Comparison of ENCODE assay signal across 1 cellular context in genomic region chr22:37676691-37677627, GRCh38.
TF ChIP-seq lines count a peak whose summit lies in the region.

No MANE protein-coding gene starts in this region.

TF ChIP-seq in K562, 482 proteins besides CTCF, POLR2A, EP300 and RAD21 (continued from another document and continues in another):
- 0 out of 2 replicates have a peak, but pooled peaks have one; percentile 43 for TF ChIP-seq TCF7 (IDR thresholded peaks at IDR 0.05; ENCODE audit: borderline replicate concordance)
- TF ChIP-seq HDAC2 (IDR thresholded peaks at IDR 0.05): 0 out of 2 replicates have a peak, but pooled peaks have one; percentile 34
- no peak for TF ChIP-seq ATF4 (CRISPR knock-in tag; IDR thresholded peaks at IDR 0.05)
- peak; percentile 33; the same call in 1 of the 2 replicates for TF ChIP-seq ZFX (CRISPR knock-in tag; IDR thresholded peaks at IDR 0.05)
- peak; percentile 47; the same call in 1 of the 2 replicates for TF ChIP-seq CTBP1 (IDR thresholded peaks at IDR 0.05; ENCODE audit: borderline replicate concordance)
- TF ChIP-seq DMBX1 (CRISPR knock-in tag; IDR thresholded peaks at IDR 0.05; ENCODE audit: borderline replicate concordance): no peak
- peak; percentile 89 for TF ChIP-seq ETV1 (tag; conservative IDR thresholded peaks at IDR 0.05; ENCODE audit: low read depth)
- TF ChIP-seq EP400 (IDR thresholded peaks at IDR 0.05): peak; percentile 60
- peak; percentile 71 to 94 for TF ChIP-seq MAZ (CRISPR knock-in tag; conservative IDR thresholded peaks at IDR 0.05 in 1 of 2, IDR thresholded peaks at IDR 0.05 in 1 of 2)
- TF ChIP-seq SRSF7 (optimal IDR thresholded peaks at IDR 0.05; ENCODE audit: low read depth, low read length): no peak
- TF ChIP-seq MGA (IDR thresholded peaks at IDR 0.05): peak; percentile 80
- TF ChIP-seq ZNF444 (CRISPR knock-in tag; IDR thresholded peaks at IDR 0.05): peak; percentile 53
- TF ChIP-seq RNF2 (IDR thresholded peaks at IDR 0.05): peak; percentile 70; the same call in 1 of the 2 replicates
- TF ChIP-seq CREB1 (IDR thresholded peaks at IDR 0.05): peak; percentile 44; the same call in 1 of the 2 replicates
- TF ChIP-seq CREB1 (CRISPR knock-in tag; IDR thresholded peaks at IDR 0.05): peak; percentile 68; the same call in 1 of the 2 replicates
- TF ChIP-seq ZNF140 (CRISPR knock-in tag; IDR thresholded peaks at IDR 0.05): no peak
- no peak for TF ChIP-seq TAL1 (IDR thresholded peaks at IDR 0.05)
- TF ChIP-seq KDM4B (IDR thresholded peaks at IDR 0.05; ENCODE audit: borderline replicate concordance in 2 of 2, low read depth in 1 of 2): peak in 1 of 2 experiments; percentile 78; a peak in 2 of 4 replicates
- TF ChIP-seq FOXK2 (conservative IDR thresholded peaks at IDR 0.05 in 1 of 2, IDR thresholded peaks at IDR 0.05 in 1 of 2; ENCODE audit: low read depth in 2 of 2): 0 out of 4 replicates have a peak, but pooled peaks have one; percentile 25 to 34
- TF ChIP-seq POLR2G (IDR thresholded peaks at IDR 0.05; ENCODE audit: low read depth, low read length): peak; percentile 74
- peak in 1 of 3 experiments; percentile 63; a peak in 1 of 6 replicates for TF ChIP-seq ZBTB11 (CRISPR knock-in tag; IDR thresholded peaks at IDR 0.05)
- peak; percentile 92 for TF ChIP-seq TAF9B (IDR thresholded peaks at IDR 0.05; ENCODE audit: partially characterized antibody)
- TF ChIP-seq ATF7 (IDR thresholded peaks at IDR 0.05): peak; percentile 42; the same call in 1 of the 2 replicates
- TF ChIP-seq KDM5B (IDR thresholded peaks at IDR 0.05; ENCODE audit: insufficient replicate concordance, low read depth, low read length): no peak
- 0 out of 4 replicates have a peak, but pooled peaks of 1 of the 2 experiments have one; percentile 17 for TF ChIP-seq UBTF (IDR thresholded peaks at IDR 0.05; ENCODE audit: borderline replicate concordance in 1 of 2, low read depth in 2 of 2, low read length in 2 of 2)
- peak; percentile 28; the same call in 1 of the 2 replicates for TF ChIP-seq PHF8 (IDR thresholded peaks at IDR 0.05; ENCODE audit: borderline replicate concordance, low read length)
- peak; percentile 73 for TF ChIP-seq CXXC5 (CRISPR knock-in tag; IDR thresholded peaks at IDR 0.05)
- TF ChIP-seq PTRF (tag; IDR thresholded peaks at IDR 0.05): no peak
- peak; percentile 74 for TF ChIP-seq HMGN3 (IDR thresholded peaks at IDR 0.05; ENCODE audit: borderline replicate concordance, extremely low read depth, insufficient read length, low read depth, low read length)
- peak; percentile 93 for TF ChIP-seq JUND (IDR thresholded peaks at IDR 0.05; ENCODE audit: borderline replicate concordance, low read depth, low read length)
- peak; percentile 87; the same call in 1 of the 3 replicates for TF ChIP-seq JUND (tag; IDR thresholded peaks at IDR 0.05; ENCODE audit: borderline replicate concordance, low read depth, low read length)
- peak; percentile 28; the same call in 1 of the 2 replicates for TF ChIP-seq TCF3 (CRISPR knock-in tag; IDR thresholded peaks at IDR 0.05)
- no peak for TF ChIP-seq ZFPM2 (CRISPR knock-in tag; IDR thresholded peaks at IDR 0.05)
- no peak for TF ChIP-seq MLLT1 (IDR thresholded peaks at IDR 0.05)
- TF ChIP-seq SMAD4 (CRISPR knock-in tag; conservative IDR thresholded peaks at IDR 0.05): peak; percentile 49
- TF ChIP-seq ZNF57 (CRISPR knock-in tag; IDR thresholded peaks at IDR 0.05): no peak
- peak; percentile 44 for TF ChIP-seq NEUROD1 (IDR thresholded peaks at IDR 0.05; ENCODE audit: borderline replicate concordance, low read depth, low read length, partially characterized antibody)
- TF ChIP-seq BRF1 (IDR thresholded peaks at IDR 0.05; ENCODE audit: borderline replicate concordance, extremely low read depth, insufficient read length): no peak
- TF ChIP-seq ZBTB34 (CRISPR knock-in tag; IDR thresholded peaks at IDR 0.05): no peak
- TF ChIP-seq DACH1 (IDR thresholded peaks at IDR 0.05; ENCODE audit: partially characterized antibody): peak; percentile 79
- no peak for TF ChIP-seq KLF13 (tag; IDR thresholded peaks at IDR 0.05; ENCODE audit: borderline replicate concordance, low read depth)
